Comparison of ENCODE assay signal across 16 cellular contexts in the genomic region with DNA sequence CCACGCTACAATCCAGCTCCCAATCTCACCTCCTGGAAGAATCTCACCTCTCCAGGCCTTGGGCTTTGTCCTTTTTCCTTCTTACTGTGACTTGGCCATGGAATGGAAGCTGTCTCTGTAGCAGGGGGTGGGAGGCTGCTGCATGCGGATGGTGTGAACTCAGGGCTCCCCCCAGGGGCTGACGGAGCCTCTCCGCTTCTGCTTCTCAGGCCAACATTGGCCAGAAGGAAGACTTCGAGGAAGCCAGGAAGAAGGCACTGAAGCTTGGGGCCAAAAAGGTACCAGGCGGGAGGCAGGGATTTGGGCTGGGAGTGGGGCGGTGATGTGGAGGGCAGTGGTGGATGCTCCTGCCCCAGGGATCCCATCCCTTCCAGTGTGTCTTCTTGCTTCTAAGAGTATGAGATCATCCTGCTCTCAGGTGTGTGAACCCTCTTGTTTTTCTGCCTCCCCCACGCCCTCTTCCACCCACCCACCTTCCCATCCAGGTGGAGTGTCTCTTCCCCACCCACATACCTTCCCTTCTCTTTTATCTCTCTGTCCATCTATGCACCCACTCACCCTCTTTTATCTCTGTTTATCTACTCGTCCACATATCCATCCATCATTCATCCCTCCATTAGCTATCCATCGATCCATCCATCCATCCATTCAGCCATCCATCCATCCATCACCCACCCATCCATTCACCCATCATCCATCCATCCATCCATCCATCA. TPM values are rescaled to one million over a fixed set of nuclear protein-coding genes. Genes with fewer than 3 reads are reported as not detected.
A peak's percentile ranks its signal among the peaks of the same experiment; 100 is the strongest.
DNase-seq lines count a peak whose midpoint lies in the region; ATAC-seq, FAIRE-seq and TF ChIP-seq lines count a peak whose summit lies in the region.
"Had no signal": no experiment of that assay in that cellular context is flagged by ENCODE, and none has a peak within 500 bp of the region (broad histone marks: within the 10 kb centered on the region; RNA-seq: fewer than 3 reads in every experiment).

No MANE protein-coding gene starts in this region.

- no peak for FAIRE-seq in kidney (lab: Jason Lieb, UNC)
- FAIRE-seq: D721Med, G401.6, GM12891 had no signal

- no peak overlapping the region for H3K4me2 ChIP-seq in IMR-90 (ENCODE audit: low read depth, low read length)
- H3K4me2 ChIP-seq: GM23338 had no signal

- H4K5ac ChIP-seq in IMR-90 (ENCODE audit: low read depth, low read length) = no peak overlapping the region

- H2AFZ ChIP-seq in IMR-90 (replicated peaks; ENCODE audit: low read length, poor library complexity) = peak overlapping the region; percentile 18
- H2AFZ ChIP-seq: GM23338 had no signal

- no peak overlapping the region for H3K4ac ChIP-seq in IMR-90 (ENCODE audit: low read depth, low read length)

- DNase-seq in Right ventricle myocardium inferior (ENCODE audit: missing footprints) = peak; percentile 57
- DNase-seq in left cardiac atrium = no peak
- DNase-seq in IMR-90 = no peak
- no peak for DNase-seq in WTC11 (ENCODE audit: low spot score)
- no peak for DNase-seq in kidney
- no peak for DNase-seq in MCF 10A (ENCODE audit: unreplicated experiment)
- DNase-seq in NCI-H2029 (lab: John Stamatoyannopoulos, UW) = no peak
- no peak for DNase-seq in OCI-M2 (lab: John Stamatoyannopoulos, UW; ENCODE audit: unreplicated experiment)
- DNase-seq: CD8-positive, alpha-beta T cell; H9 had no signal

- H3K9me3 Mint-ChIP-seq in WTC11 = no peaks in the 10 kb centered on the region
- no peaks in the 10 kb centered on the region for H3K9me3 Mint-ChIP-seq in MCF 10A (ENCODE audit: unreplicated experiment)
- H3K9me3 Mint-ChIP-seq: CD14-positive monocyte; CD8-positive, alpha-beta T cell; GM23338; H9 had no signal

- no peaks in the 10 kb centered on the region for H3K36me3 ChIP-seq in IMR-90 (ENCODE audit: control insufficient read depth, insufficient read depth, low read length)
- peaks cover 3 to 14% of the 10 kb centered on the region in 2 donors for H3K36me3 ChIP-seq in kidney (ENCODE audit: control insufficient read depth in 1 of 2, insufficient read depth in 2 of 2, low read length in 2 of 2)

- no peak overlapping the region for H2AK9ac ChIP-seq in IMR-90 (replicated peaks; ENCODE audit: low read depth, low read length, poor library complexity)

- H2AK5ac ChIP-seq in IMR-90 (ENCODE audit: low read depth, low read length) = no peak overlapping the region

- H4K8ac ChIP-seq in IMR-90 (ENCODE audit: low read depth in 2 of 2, low read length in 2 of 2) = no peak overlapping the region

- no peak overlapping the region for H3K23ac ChIP-seq in IMR-90 (ENCODE audit: low read depth, low read length)

- CTCF ChIA-PET in IMR-90 (lab: Yijun Ruan, JAX) (no interaction called here), WTC11 (lab: Charles Lee) (interaction anchor here (1.1 to 1.6 kb wide), 3 partner anchors 28 to 127 kb away, joined by 3 to 7 read pairs (median 3); no protein-coding TSS in a partner anchor), MCF 10A (lab: Yijun Ruan, JAX) (interaction anchor here (0.7 kb wide), 1 partner anchor 23 kb away, joined by 3 read pairs; no protein-coding TSS in a partner anchor)

- H3K79me1 ChIP-seq in IMR-90 (ENCODE audit: low read depth in 1 of 2, low read length in 2 of 2) = no peaks in the 10 kb centered on the region

- BruUV-seq in IMR-90 (replicated peaks; lab: Mats Ljungman, UMichigan) (no TSS peak), MCF 10A (replicated peaks; lab: Mats Ljungman, UMichigan) (no TSS peak)

- H3K27ac ChIP-seq in IMR-90 (ENCODE audit: insufficient read depth, low read length) (no peak overlapping the region), kidney (ENCODE audit: low read depth in 2 of 2, low read length in 2 of 2) (peak overlapping the region; percentile 67 to 85)
- H3K27ac ChIP-seq: 22Rv1 had no signal

- H3K56ac ChIP-seq in IMR-90 (ENCODE audit: extremely low read depth, insufficient read depth, low read length) = no peak overlapping the region

- no peaks in the 10 kb centered on the region; the same call in 1 of the 2 replicates for H3K9me1 ChIP-seq in IMR-90 (ENCODE audit: insufficient read depth, low read length)

- dilution Hi-C loops in IMR-90 (cut with HindIII; ENCODE audit: low sequenced_read_pairs, unreplicated experiment) = no loop called here

- no peak for TF ChIP-seq POLR2A in IMR-90 (IDR thresholded peaks at IDR 0.05; ENCODE audit: low read depth, low read length)

- H4K91ac ChIP-seq in IMR-90 (ENCODE audit: insufficient read depth, low read depth, low read length) = no peak overlapping the region

- TF ChIP-seq CTCF in IMR-90 (conservative IDR thresholded peaks at IDR 0.05; ENCODE audit: low read depth, low read length) = no peak
- no peak for TF ChIP-seq CTCF in WTC11 (IDR thresholded peaks at IDR 0.05)
- TF ChIP-seq CTCF in kidney (IDR thresholded peaks at IDR 0.05; ENCODE audit: borderline replicate concordance, extremely low read depth, insufficient read depth) = no peak
- TF ChIP-seq CTCF in MCF 10A (IDR thresholded peaks at IDR 0.05; ENCODE audit: unreplicated experiment) = no peak

- H3K4me1 ChIP-seq in IMR-90 (ENCODE audit: control insufficient read depth, insufficient read depth, low read length) (peaks cover 9% of the 10 kb centered on the region), kidney (ENCODE audit: control insufficient read depth in 1 of 2, insufficient read depth in 1 of 2, low read depth in 1 of 2, low read length in 2 of 2) (peaks cover 44 to 48% of the 10 kb centered on the region in 2 donors)

- H3K27me3 Mint-ChIP-seq in WTC11 (ENCODE audit: low read depth) (no peaks in the 10 kb centered on the region), MCF 10A (ENCODE audit: insufficient read depth, unreplicated experiment) (no peaks in the 10 kb centered on the region)

- no peak overlapping the region for H3K4me3 ChIP-seq in IMR-90 (ENCODE audit: insufficient read depth, low read depth, low read length)
- H3K4me3 ChIP-seq in kidney (ENCODE audit: low read length in 2 of 2) = no peak overlapping the region
- H3K4me3 ChIP-seq: GM23338 had no signal

- H3K27me3 ChIP-seq in IMR-90 (ENCODE audit: control insufficient read depth, insufficient read depth, low read length) = peaks cover 2% of the 10 kb centered on the region; the same call in 1 of the 2 replicates

- ATAC-seq in Right ventricle myocardium inferior (no peak), left cardiac atrium (no peak), IMR-90 (ENCODE audit: low read depth) (no peak), WTC11 (no peak)
- ATAC-seq: CD8-positive, alpha-beta T cell; GM23338 had no signal

- H3K4me1 Mint-ChIP-seq in WTC11 (peaks cover 22% of the 10 kb centered on the region), MCF 10A (ENCODE audit: insufficient read depth, unreplicated experiment) (peaks cover 6% of the 10 kb centered on the region)
- H3K4me1 Mint-ChIP-seq: CD14-positive monocyte had no signal

- H3K9ac ChIP-seq in IMR-90 (ENCODE audit: low read depth, low read length) = no peak overlapping the region
- peak overlapping the region in 1 of 2 donors; percentile 22 for H3K9ac ChIP-seq in kidney (ENCODE audit: low read length in 2 of 2)

- H3K36me3 Mint-ChIP-seq in WTC11 (no peaks in the 10 kb centered on the region), MCF 10A (ENCODE audit: insufficient read depth, unreplicated experiment) (peaks cover 49% of the 10 kb centered on the region)
- H3K36me3 Mint-ChIP-seq: CD14-positive monocyte; CD8-positive, alpha-beta T cell had no signal

- no peak overlapping the region for H3K14ac ChIP-seq in IMR-90 (replicated peaks; ENCODE audit: low read depth, low read length)

- peaks cover 5% of the 10 kb centered on the region; the same call in 1 of the 2 replicates for H4K20me1 ChIP-seq in IMR-90 (ENCODE audit: insufficient read depth, low read length)

- H3K9me3 ChIP-seq in IMR-90 (ENCODE audit: control insufficient read depth, insufficient read depth, low read length) (no peaks in the 10 kb centered on the region), kidney (ENCODE audit: control insufficient read depth in 1 of 2, low read length in 2 of 2) (no peaks in the 10 kb centered on the region)

- H3K27ac Mint-ChIP-seq in WTC11 = 0 out of 2 replicates have a peak overlapping the region, but pooled peaks have one; percentile 60
- H3K27ac Mint-ChIP-seq in MCF 10A (ENCODE audit: low read depth, unreplicated experiment) = no peak overlapping the region
- H3K27ac Mint-ChIP-seq: CD14-positive monocyte; CD8-positive, alpha-beta T cell; GM23338; H9 had no signal

- POLR2A ChIA-PET in IMR-90 (lab: Charles Lee; ENCODE audit: unreplicated experiment) = no interaction called here
- POLR2A ChIA-PET in WTC11 (lab: Charles Lee) = no interaction called here
- POLR2A ChIA-PET in MCF 10A (lab: Yijun Ruan, JAX) = interaction anchor here (0.6 to 0.7 kb wide), 3 partner anchors 8 to 980 kb away, joined by 3 read pairs; no protein-coding TSS in a partner anchor

- no peak overlapping the region for H2BK15ac ChIP-seq in IMR-90 (ENCODE audit: low read depth, low read length)

- intact Hi-C loops in Right ventricle myocardium inferior (cut with DNase I) (loop anchor here (5.0 kb wide), 2 partner anchors 123 to 178 kb away; a partner anchor contains a TSS), left cardiac atrium (cut with DNase I) (no loop called here), IMR-90 (cut with micrococcal nuclease) (no loop called here), kidney (cut with DNase I) (no loop called here), MCF 10A (cut with micrococcal nuclease) (no loop called here)

- no peak overlapping the region for H2BK120ac ChIP-seq in IMR-90 (ENCODE audit: low read depth, low read length)

- H3K4me3 Mint-ChIP-seq in WTC11 (no peak overlapping the region), MCF 10A (ENCODE audit: unreplicated experiment) (no peak overlapping the region)
- H3K4me3 Mint-ChIP-seq: CD14-positive monocyte; CD8-positive, alpha-beta T cell; GM23338; H9 had no signal

- no peak overlapping the region for H2BK20ac ChIP-seq in IMR-90 (ENCODE audit: low read depth, low read length)

- 83% methylated on average over 4 of the region's 10 CpGs; no CpG with 5 or more reads in 1 of the 2 experiments for WGBS in IMR-90 (ENCODE audit: extremely low coverage in 2 of 2, insufficient read length in 1 of 2), 2 experiments

- H3K18ac ChIP-seq in IMR-90 (ENCODE audit: low read depth, low read length) = no peak overlapping the region

- peak overlapping the region; percentile 54 for H2BK5ac ChIP-seq in IMR-90 (ENCODE audit: low read depth, low read length, poor library complexity, severe bottlenecking)

- in situ Hi-C loops in IMR-90 (cut with MboI; ENCODE audit: low sequenced_read_pairs) = loop anchor here (5.0 kb wide), 1 partner anchor 233 kb away; no protein-coding TSS in a partner anchor

- no peak for TF ChIP-seq RAD21 in IMR-90 (IDR thresholded peaks at IDR 0.05; ENCODE audit: low read length)

TF ChIP-seq in WTC11, 78 proteins besides CTCF, POLR2A, EP300 and RAD21 (continues in another document):
- TF ChIP-seq NFYB (CRISPR knock-in tag; conservative IDR thresholded peaks at IDR 0.05; ENCODE audit: low read depth) = no peak

RNA-seq across cellular contexts. Expression of a gene that starts 9.5 kb away (rescaled TPM):
- total RNA-seq in Right ventricle myocardium inferior (84.8 TPM), left cardiac atrium (10 to 100 TPM; 88.1 to 95.0 TPM), IMR-90 (2012; rRNA removed) (31.1 and 39.6 TPM in 2 replicates), WTC11 (2021) (71.0 to 95.7 TPM (median 74.2 TPM) in 3 replicates), kidney (124 TPM), MCF 10A (2022) (204 and 299 TPM in 2 replicates)
- polyA plus RNA-seq in IMR-90 (2012; rRNA removed) (39.7 and 41.9 TPM in 2 replicates), kidney (ENCODE audit: insufficient read depth, low read depth, low replicate concordance) (1,185 TPM)
- 48.3 and 61.6 TPM in 2 replicates for polyA plus RNA-seq in IMR-90 (2012; cell fraction: cytosol; rRNA removed)
- 23.9 and 27.2 TPM in 2 replicates for polyA plus RNA-seq in IMR-90 (2012; cell fraction: nucleus; rRNA removed; ENCODE audit: low replicate concordance)
- total RNA-seq: CD8-positive, alpha-beta T cell had no signal
- polyA plus RNA-seq: CD14-positive monocyte had no signal
